ENCODE assay signal across 30 cellular contexts in the genomic region with DNA sequence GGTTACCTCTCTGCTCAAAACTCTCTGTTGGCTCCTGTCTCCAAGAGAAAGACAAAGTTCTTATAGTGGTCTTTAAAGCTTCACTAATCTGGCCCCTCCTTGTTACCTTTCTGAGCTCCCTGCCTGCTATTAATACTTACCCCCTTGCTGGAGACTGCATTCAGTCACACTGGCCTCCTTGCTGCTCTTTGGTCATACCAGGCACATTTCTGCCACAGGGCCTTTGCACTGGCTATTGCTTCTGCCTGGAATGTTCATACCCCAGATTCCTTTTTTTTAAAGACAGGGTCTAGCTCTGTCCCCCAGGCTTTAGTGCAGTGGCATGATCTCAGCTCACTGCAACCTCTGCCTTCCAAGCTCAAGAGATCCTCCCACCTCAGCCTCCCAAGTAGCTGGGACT.
"Had no signal": no experiment of that assay in that cellular context is flagged by ENCODE, and none has a peak within 500 bp of the region (broad histone marks: within the 10 kb centered on the region; RNA-seq: fewer than 3 reads in every experiment).

No MANE protein-coding gene starts in this region.

- H3K4me3 ChIP-seq: body of pancreas, esophagus muscularis mucosa, gastrocnemius medialis, heart left ventricle had no signal

- DNase-seq: activated CD4-positive, alpha-beta memory T cell treated with anti-CD3 and anti-CD28 coated beads, Interleukin-2, amount 10 ng/mL, durations not matched to agents 7 days and 5 days; activated CD4-positive, alpha-beta T cell treated with anti-CD3 and anti-CD28 coated beads for 1 hour; activated CD4-positive, alpha-beta T cell treated with anti-CD3 and anti-CD28 coated beads for 4 hours; activated CD4-positive, alpha-beta T cell treated with anti-CD3 and anti-CD28 coated beads, Interleukin-2, amount 10 ng/mL, durations not matched to agents 7 days and 5 days; activated CD4-positive, alpha-beta T cell treated with anti-CD3 and anti-CD28 coated beads, Interleukin-2, amount 50 U/mL, for 4 hours; activated CD8-positive, alpha-beta memory T cell treated with anti-CD3 and anti-CD28 coated beads, Interleukin-2, amount 50 U/mL, for 48 hours; activated effector memory CD4-positive, alpha-beta T cell treated with Interleukin-2 at 50 U/mL for 16 hours; activated gamma-delta T cell treated with Interleukin-2 at 50 U/mL for 16 hours; activated naive CD4-positive, alpha-beta T cell treated with anti-CD3 and anti-CD28 coated beads, Interleukin-2, amount 50 U/mL, for 16 hours; activated naive CD4-positive, alpha-beta T cell treated with Interleukin-2 at 50 U/mL for 16 hours; activated T-cell treated with anti-CD3 and anti-CD28 coated beads for 4 hours; activated T-cell treated with anti-CD3 and anti-CD28 coated beads, Interleukin-2, amount 50 U/mL, for 24 hours; activated T-cell treated with anti-CD3 and anti-CD28 coated beads, Interleukin-2, amount 50 U/mL, for 72 hours; amniotic stem cell; anterior cingulate cortex; body of pancreas; caudate nucleus; cortex of kidney; dermis blood vessel endothelial cell; effector CD4-positive, alpha-beta T cell; effector memory CD8-positive, alpha-beta T cell; erythroblast; foreskin keratinocyte; gastrocnemius medialis; glutamatergic neuron; heart left ventricle; T-helper 2 cell had no signal

- H3K27me3 Mint-ChIP-seq: activated CD4-positive, alpha-beta memory T cell treated with anti-CD3 and anti-CD28 coated beads, Interleukin-2, amount 10 ng/mL, durations not matched to agents 7 days and 5 days; activated CD4-positive, alpha-beta T cell treated with anti-CD3 and anti-CD28 coated beads, Interleukin-2, amount 10 ng/mL, durations not matched to agents 7 days and 5 days; activated naive CD8-positive, alpha-beta T cell; effector memory CD8-positive, alpha-beta T cell had no signal

- H3K4me3 Mint-ChIP-seq: activated CD4-positive, alpha-beta memory T cell treated with anti-CD3 and anti-CD28 coated beads, Interleukin-2, amount 10 ng/mL, durations not matched to agents 7 days and 5 days; activated CD4-positive, alpha-beta T cell treated with anti-CD3 and anti-CD28 coated beads, Interleukin-2, amount 10 ng/mL, durations not matched to agents 7 days and 5 days; activated naive CD8-positive, alpha-beta T cell; activated T-cell treated with anti-CD3 and anti-CD28 coated beads, Interleukin-2, amount 50 U/mL, for 24 hours; activated T-cell treated with anti-CD3 and anti-CD28 coated beads, Interleukin-2, amount 50 U/mL, for 72 hours; effector memory CD8-positive, alpha-beta T cell had no signal

- FAIRE-seq: colon had no signal

- H3K27ac ChIP-seq: body of pancreas, esophagus muscularis mucosa, foreskin keratinocyte, gastrocnemius medialis, heart left ventricle had no signal

- H3K9me3 Mint-ChIP-seq: activated CD4-positive, alpha-beta memory T cell treated with anti-CD3 and anti-CD28 coated beads, Interleukin-2, amount 10 ng/mL, durations not matched to agents 7 days and 5 days; activated CD4-positive, alpha-beta T cell treated with anti-CD3 and anti-CD28 coated beads, Interleukin-2, amount 10 ng/mL, durations not matched to agents 7 days and 5 days; activated T-cell treated with anti-CD3 and anti-CD28 coated beads, Interleukin-2, amount 50 U/mL, for 24 hours; activated T-cell treated with anti-CD3 and anti-CD28 coated beads, Interleukin-2, amount 50 U/mL, for 72 hours; effector memory CD8-positive, alpha-beta T cell had no signal

- H3K27ac Mint-ChIP-seq: activated CD4-positive, alpha-beta memory T cell treated with anti-CD3 and anti-CD28 coated beads, Interleukin-2, amount 10 ng/mL, durations not matched to agents 7 days and 5 days; activated CD4-positive, alpha-beta T cell treated with anti-CD3 and anti-CD28 coated beads, Interleukin-2, amount 10 ng/mL, durations not matched to agents 7 days and 5 days; activated naive CD8-positive, alpha-beta T cell; activated T-cell treated with anti-CD3 and anti-CD28 coated beads, Interleukin-2, amount 50 U/mL, for 24 hours; effector memory CD8-positive, alpha-beta T cell had no signal

- H3K9me3 ChIP-seq: body of pancreas, esophagus muscularis mucosa, gastrocnemius medialis, heart left ventricle had no signal

- H3K36me3 ChIP-seq: esophagus muscularis mucosa, gastrocnemius medialis, heart left ventricle had no signal

- H3K4me1 ChIP-seq: gastrocnemius medialis, heart left ventricle had no signal

- H3K27me3 ChIP-seq: body of pancreas, esophagus muscularis mucosa, foreskin keratinocyte, gastrocnemius medialis had no signal

- ATAC-seq: activated T-cell treated with anti-CD3 and anti-CD28 coated beads, Interleukin-2, amount 50 U/mL, for 72 hours; body of pancreas; effector memory CD8-positive, alpha-beta T cell; foreskin keratinocyte; gastrocnemius medialis; heart left ventricle had no signal
